ENCODE assay signal across 25 cellular contexts in genomic region chrX:152824841-152825374, GRCh38. TPM values are rescaled to one million over a fixed set of nuclear protein-coding genes. Genes with fewer than 3 reads are reported as not detected.
"Had no signal": no experiment of that assay in that cellular context is flagged by ENCODE, and none has a peak within 500 bp of the region (broad histone marks: within the 10 kb centered on the region; RNA-seq: fewer than 3 reads in every experiment).

No MANE protein-coding gene starts in this region.

- H3K36me3 Mint-ChIP-seq: activated naive CD8-positive, alpha-beta T cell had no signal

- H3K4me3 ChIP-seq: cardiac muscle cell, gastroesophageal sphincter, heart left ventricle, left ventricle myocardium inferior, right atrium auricular region had no signal

- H3K9me3 ChIP-seq: gastroesophageal sphincter, heart left ventricle, left ventricle myocardium inferior, right atrium auricular region had no signal

- DNase-seq: activated CD4-positive, alpha-beta T cell treated with anti-CD3 and anti-CD28 coated beads for 1 hour; activated CD4-positive, alpha-beta T cell treated with anti-CD3 and anti-CD28 coated beads, Interleukin-2, amount 50 U/mL, for 4 hours; activated gamma-delta T cell treated with Interleukin-2 at 50 U/mL for 16 hours; activated T-cell treated with anti-CD3 and anti-CD28 coated beads, Interleukin-2, amount 50 U/mL, for 72 hours; effector memory CD4-positive, alpha-beta T cell; heart left ventricle; left ventricle myocardium inferior; occipital lobe; stimulated activated CD4-positive, alpha-beta T cell treated with anti-CD3 and anti-CD28 coated beads, Interleukin-12 subunit alpha, Interleukin-12 subunit beta, amount 100 ng/mL, for 4 hours; stimulated activated CD4-positive, alpha-beta T cell treated with anti-CD3 and anti-CD28 coated beads, Interleukin-1b, Interleukin-23, amount 100 ng/mL, for 48 hours; stimulated activated CD8-positive, alpha-beta memory T cell treated with anti-CD3 and anti-CD28 coated beads, Interleukin-4, amount 100 ng/mL, for 48 hours; stimulated activated naive CD4-positive, alpha-beta T cell; T-cell; T-helper 9 cell had no signal

- H3K27ac ChIP-seq: cardiac muscle cell, gastroesophageal sphincter, heart left ventricle, left ventricle myocardium inferior, right atrium auricular region had no signal

- H3K9me3 Mint-ChIP-seq: activated T-cell treated with anti-CD3 and anti-CD28 coated beads, Interleukin-2, amount 50 U/mL, for 72 hours; dendritic cell treated with granulocyte-macrophage colony-stimulating factor and Interleukin-4, amounts not matched to agents 40 ng/mL and 50 ng/mL, for 4 days; T-cell had no signal

- ATAC-seq: activated T-cell treated with anti-CD3 and anti-CD28 coated beads, Interleukin-2, amount 50 U/mL, for 72 hours; gastroesophageal sphincter; heart left ventricle; T-cell had no signal

- H3K4me1 ChIP-seq: right atrium auricular region had no signal

- H3K27ac Mint-ChIP-seq: activated naive CD8-positive, alpha-beta T cell; activated T-cell treated with anti-CD3 and anti-CD28 coated beads, Interleukin-2, amount 50 U/mL, for 72 hours; dendritic cell treated with granulocyte-macrophage colony-stimulating factor and Interleukin-4, amounts not matched to agents 40 ng/mL and 50 ng/mL, for 4 days; T-cell had no signal

- H3K4me3 Mint-ChIP-seq: activated naive CD8-positive, alpha-beta T cell; activated T-cell treated with anti-CD3 and anti-CD28 coated beads, Interleukin-2, amount 50 U/mL, for 72 hours; dendritic cell treated with granulocyte-macrophage colony-stimulating factor and Interleukin-4, amounts not matched to agents 40 ng/mL and 50 ng/mL, for 4 days; T-cell had no signal

- H3K27me3 ChIP-seq: gastroesophageal sphincter, right atrium auricular region had no signal

- H3K36me3 ChIP-seq: cardiac muscle cell, left ventricle myocardium inferior, right atrium auricular region had no signal

RNA-seq across cellular contexts. Expression of gene MAGEA6, which starts 55.4 kb away (rescaled TPM):
- total RNA-seq: activated CD8-positive, alpha-beta memory T cell treated with anti-CD3 and anti-CD28 coated beads for 36 hours; activated T-cell treated with anti-CD3 and anti-CD28 coated beads, Interleukin-2, amount 50 U/mL, for 72 hours; cardiac muscle cell; chondrocyte; gastroesophageal sphincter; heart left ventricle; kidney epithelial cell; left ventricle myocardium inferior; myocyte; occipital lobe; right atrium auricular region; ureter had no signal
- polyA plus RNA-seq: cardiac muscle cell, heart left ventricle, neural cell had no signal
